ENCODE assay signal across 8 cellular contexts in the genomic region with DNA sequence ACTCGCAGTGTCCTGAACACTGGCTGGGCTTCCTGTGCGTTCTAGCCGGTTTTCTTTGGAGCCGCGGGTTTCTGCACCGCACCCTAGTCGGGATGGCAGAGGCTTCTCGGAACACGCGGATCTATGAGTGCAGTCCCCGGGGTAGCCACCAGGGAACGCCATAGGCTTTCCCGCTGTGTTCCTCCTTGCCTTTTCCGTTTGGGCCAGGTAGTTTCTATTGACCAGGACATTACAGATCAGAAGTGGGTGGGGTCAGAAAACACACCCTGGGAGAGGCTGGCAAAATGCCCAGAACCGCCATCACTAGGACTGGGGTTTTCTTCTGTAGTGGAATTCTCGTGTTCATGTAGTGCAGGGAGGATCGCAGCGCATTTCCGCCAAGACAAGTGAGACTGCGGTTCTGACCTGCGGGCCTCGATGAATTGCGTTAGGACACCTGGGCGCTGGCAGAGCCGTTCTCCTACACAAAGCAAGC.
DNase-seq lines count a peak whose midpoint lies in the region; ATAC-seq and TF ChIP-seq lines count a peak whose summit lies in the region.
"Not testable (repeated sequence)": the region's sequence is repeated elsewhere in the genome, so short reads cannot be mapped to it uniquely, and the experiment has no call there.

No MANE protein-coding gene starts in this region.

- WGBS in heart right ventricle, 2 donors, result 4 to 5% methylated on average over 25 of the region's 25 CpGs

- DNase-seq in CD4-positive, alpha-beta T cell, result peak; percentile 19 to 54 (median 32)
- DNase-seq in HT-29 (ENCODE audit: low spot score), result peak; percentile 94
- peak; percentile 31 to 88 (median 87) for DNase-seq in Peyer's patch
- peak; percentile 35 for DNase-seq in activated T-cell treated with anti-CD3 and anti-CD28 coated beads for 48 hours (ENCODE audit: low read depth)
- DNase-seq in central memory CD4-positive, alpha-beta T cell, result peak; percentile 51
- DNase-seq in heart right ventricle, result peak; percentile 14 to 25
- DNase-seq in naive thymus-derived CD8-positive, alpha-beta T cell, result peak; percentile 11 to 69 (median 51)
- DNase-seq in stimulated activated CD8-positive, alpha-beta memory T cell treated with anti-CD3 and anti-CD28 coated beads, Interleukin-4, amount 100 ng/mL, for 4 hours (ENCODE audit: low read depth in 2 of 2, low spot score in 1 of 2), result peak; percentile 2 to 9

- H3K36me3 Mint-ChIP-seq in CD4-positive, alpha-beta T cell (ENCODE audit: low read depth); naive thymus-derived CD8-positive, alpha-beta T cell: not testable (repeated sequence)

- H3K27me3 ChIP-seq in CD4-positive, alpha-beta T cell (ENCODE audit: control insufficient read depth, insufficient read depth, low read length); Peyer's patch: not testable (repeated sequence)
- H3K27me3 ChIP-seq in heart right ventricle, result peaks cover 0 to 83% (median 79%) of the 10 kb centered on the region in 7 donors

- H3K27ac Mint-ChIP-seq in CD4-positive, alpha-beta T cell, result peak overlapping the region; percentile 51
- H3K27ac Mint-ChIP-seq in naive thymus-derived CD8-positive, alpha-beta T cell, result peak overlapping the region in 9 of 10 donors; percentile 69 to 93 (median 83)

- H3K9me3 ChIP-seq in CD4-positive, alpha-beta T cell (ENCODE audit: control insufficient read depth, low read length); Peyer's patch; heart right ventricle: not testable (repeated sequence)

- CTCF ChIA-PET in CD4-positive, alpha-beta T cell (lab: Charles Lee), result not testable (repeated sequence)

- peak; percentile 81 for TF ChIP-seq CTCF in CD4-positive, alpha-beta T cell (IDR thresholded peaks at IDR 0.05)
- TF ChIP-seq CTCF in Peyer's patch (IDR thresholded peaks at IDR 0.05), result peak in 5 of 6 experiments; percentile 30 to 83 (median 66)
- TF ChIP-seq CTCF in heart right ventricle (IDR thresholded peaks at IDR 0.05), result peak in 4 of 9 donors; percentile 22 to 47 (median 41)

- H3K4me1 Mint-ChIP-seq in CD4-positive, alpha-beta T cell (ENCODE audit: low read depth), result peaks cover 36% of the 10 kb centered on the region
- peaks cover 17 to 34% (median 27%) of the 10 kb centered on the region in 4 donors for H3K4me1 Mint-ChIP-seq in naive thymus-derived CD8-positive, alpha-beta T cell

- POLR2A ChIA-PET in CD4-positive, alpha-beta T cell (lab: Charles Lee), result interaction anchor here (1.4 kb wide), 1 partner anchor 11 kb away, joined by 4 read pairs; no protein-coding TSS in a partner anchor
- POLR2A ChIA-PET in naive thymus-derived CD8-positive, alpha-beta T cell (lab: Charles Lee), result not testable (repeated sequence)

- not testable (repeated sequence) for H3K9me3 Mint-ChIP-seq in CD4-positive, alpha-beta T cell; naive thymus-derived CD8-positive, alpha-beta T cell

- not testable (repeated sequence) for H3K27me3 Mint-ChIP-seq in CD4-positive, alpha-beta T cell
- peaks cover 0 to 17% (median 4%) of the 10 kb centered on the region in 5 donors for H3K27me3 Mint-ChIP-seq in naive thymus-derived CD8-positive, alpha-beta T cell

- peaks cover 0 to 13% (median 3%) of the 10 kb centered on the region in 4 donors for H3K4me1 ChIP-seq in Peyer's patch
- peaks cover 2 to 12% (median 11%) of the 10 kb centered on the region in 9 donors for H3K4me1 ChIP-seq in heart right ventricle

- not testable (repeated sequence) for H3K36me3 ChIP-seq in Peyer's patch, heart right ventricle

- TF ChIP-seq POLR2A in Peyer's patch (IDR thresholded peaks at IDR 0.05), result not testable (repeated sequence)

- intact Hi-C loops in CD4-positive, alpha-beta T cell (cut with DNase I, micrococcal nuclease); heart right ventricle (cut with DNase I): not testable (repeated sequence)

- H3K4me3 Mint-ChIP-seq in CD4-positive, alpha-beta T cell, result peak overlapping the region; percentile 91
- H3K4me3 Mint-ChIP-seq in naive thymus-derived CD8-positive, alpha-beta T cell, result peak overlapping the region; percentile 82 to 94 (median 92)

- H3K4me3 ChIP-seq in Peyer's patch (peak overlapping the region in 3 of 4 donors; percentile 19 to 36 (median 24)), heart right ventricle (peak overlapping the region in 5 of 10 donors; percentile 11 to 32 (median 20))

- H3K27ac ChIP-seq in CD4-positive, alpha-beta T cell (ENCODE audit: low read depth, low read length); heart right ventricle: not testable (repeated sequence)
- peak overlapping the region in 1 of 4 donors; percentile 14 for H3K27ac ChIP-seq in Peyer's patch

- peak; percentile 20 for ATAC-seq in CD4-positive, alpha-beta T cell (ENCODE audit: poor library complexity)
- not testable (repeated sequence) for ATAC-seq in heart right ventricle
- peak; percentile 34 to 36 for ATAC-seq in naive thymus-derived CD8-positive, alpha-beta T cell

Comparison
In these comparisons a context has a peak if more than half of its experiments do, and no peak if none do; other contexts are left out.
1. DNase-seq: peak in every context shown above with its lines; median percentile 94 in HT-29; 87 in Peyer's patch; 51 in central memory CD4-positive, alpha-beta T cell; 51 in naive thymus-derived CD8-positive, alpha-beta T cell; 35 in activated T-cell treated with anti-CD3 and anti-CD28 coated beads for 48 hours; 32 in CD4-positive, alpha-beta T cell; 20 in heart right ventricle; 6 in stimulated activated CD8-positive, alpha-beta memory T cell treated with anti-CD3 and anti-CD28 coated beads, Interleukin-4, amount 100 ng/mL, for 4 hours.